ENCODE assay signal across 16 cellular contexts in genomic region chrX:71217298-71217697, GRCh38. TPM values are rescaled to one million over a fixed set of nuclear protein-coding genes. Genes with fewer than 3 reads are reported as not detected.
A peak's percentile ranks its signal among the peaks of the same experiment; 100 is the strongest.
DNase-seq lines count a peak whose midpoint lies in the region; ATAC-seq, FAIRE-seq and TF ChIP-seq lines count a peak whose summit lies in the region.
"Had no signal": no experiment of that assay in that cellular context is flagged by ENCODE, and none has a peak within 500 bp of the region (broad histone marks: within the 10 kb centered on the region; RNA-seq: fewer than 3 reads in every experiment).

No MANE protein-coding gene starts in this region.

- TF ChIP-seq POLR2A in K562 (conservative IDR thresholded peaks at IDR 0.05) (no peak), HepG2 (IDR thresholded peaks at IDR 0.05; ENCODE audit: insufficient read depth in 1 of 2, low read depth in 2 of 2, low read length in 2 of 2) (no peak)

- CTCF ChIA-PET in K562 (lab: Yijun Ruan, JAX; ENCODE audit: low intra/inter-chr PET ratio) (no interaction called here), HepG2 (lab: Yijun Ruan, JAX; ENCODE audit: low intra/inter-chr PET ratio, low total read pairs) (no interaction called here)

- BruUV-seq in K562 (replicated peaks; lab: Mats Ljungman, UMichigan) (no TSS peak), HepG2 (replicated peaks; lab: Mats Ljungman, UMichigan) (no TSS peak)

- H2AFZ ChIP-seq in K562 (ENCODE audit: low read depth, low read length) (no peak overlapping the region), HepG2 (ENCODE audit: low read length) (no peak overlapping the region)

- no peaks in the 10 kb centered on the region for H3K36me3 ChIP-seq in K562 (ENCODE audit: control insufficient read depth, insufficient read depth, low read length)
- H3K36me3 ChIP-seq in HepG2 (replicated peaks in 1 of 2; ENCODE audit: control insufficient read depth in 1 of 2, insufficient read depth in 2 of 2, low read length in 2 of 2) = no peaks in the 10 kb centered on the region
- H3K36me3 ChIP-seq: HAP-1 had no signal

- H3K4me3 ChIP-seq in K562 (no peak overlapping the region), HepG2 (replicated peaks in 1 of 3; ENCODE audit: insufficient read depth in 1 of 3, low read depth in 2 of 3, low read length in 3 of 3) (peak overlapping the region; percentile 76 to 79 (median 78); a peak in 5 of 6 replicates)
- H3K4me3 ChIP-seq: HAP-1 had no signal

- POLR2A ChIA-PET in K562 (lab: Yijun Ruan, JAX) = interaction anchor here (0.6 kb wide), 1 partner anchor 32 kb away, joined by 3 read pairs; no protein-coding TSS in a partner anchor
- POLR2A ChIA-PET in HepG2 (lab: Yijun Ruan, JAX) = interaction anchor here (0.6 to 5.5 kb wide), 6 partner anchors 10 to 78 kb away, joined by 4 to 140 read pairs (median 17); partner anchors contain the start of genes NONO and ZMYM3

- intact Hi-C loops in K562 (cut with micrococcal nuclease) (no loop called here), HepG2 (cut with micrococcal nuclease; ENCODE audit: unreplicated experiment) (loop anchor here (5.0 kb wide), 1 partner anchor 35 kb away; no protein-coding TSS in a partner anchor), sciatic nerve (cut with DNase I) (no loop called here)

- FAIRE-seq in K562 (lab: Jason Lieb, UNC) = no peak
- FAIRE-seq in HepG2 (lab: Jason Lieb, UNC) = peak; percentile 71
- FAIRE-seq: HTR-8/SVneo had no signal

- TF ChIP-seq CTCF in K562 (IDR thresholded peaks at IDR 0.05 in 2 of 3, conservative IDR thresholded peaks at IDR 0.05 in 1 of 3; ENCODE audit: insufficient read depth in 2 of 3, low read depth in 1 of 3, low read length in 3 of 3) = no peak
- no peak for TF ChIP-seq CTCF in HepG2 (CRISPR knock-in tag; IDR thresholded peaks at IDR 0.05)

- no peaks in the 10 kb centered on the region for H3K9me1 ChIP-seq in K562 (ENCODE audit: control insufficient read depth, insufficient read depth, low read length)

- H3K79me2 ChIP-seq in K562 (ENCODE audit: control insufficient read depth, insufficient read depth, low read length) = no peaks in the 10 kb centered on the region
- peaks cover 26% of the 10 kb centered on the region for H3K79me2 ChIP-seq in HepG2 (ENCODE audit: insufficient read depth, low read length)

- 51% methylated on average over 6 of the region's 6 CpGs for WGBS in K562 (ENCODE audit: insufficient coverage, low coverage, missing lambda C conversion rate)
- 0% methylated on average over 3 of the region's 6 CpGs for WGBS in HepG2 (ENCODE audit: low lambda C conversion rate)

- in situ Hi-C loops in K562 (cut with MboI) (no loop called here), HepG2 (cut with HindIII; ENCODE audit: extremely low pct_ligation_motif_present, low pct_unique_long_range_greater_than_20kb) (no loop called here)

- H3K27me3 ChIP-seq in K562 (ENCODE audit: control insufficient read depth in 2 of 2, insufficient read depth in 2 of 2, low read length in 2 of 2) (peaks cover 0 to 36% of the 10 kb centered on the region in 2 experiments; a peak in 4 of 5 replicates), HepG2 (ENCODE audit: control insufficient read depth in 1 of 2, insufficient read depth in 2 of 2, low read length in 2 of 2) (no peaks in the 10 kb centered on the region; a peak in 1 of 5 replicates)

- no peak overlapping the region for H3K9ac ChIP-seq in K562 (ENCODE audit: insufficient read depth in 1 of 2, low read depth in 2 of 2, low read length in 2 of 2)
- H3K9ac ChIP-seq in HepG2 (ENCODE audit: insufficient read depth, low read depth, low read length) = peak overlapping the region; percentile 82

- H4K20me1 ChIP-seq in K562 (replicated peaks; ENCODE audit: control insufficient read depth, insufficient read depth, low read length) (no peaks in the 10 kb centered on the region), HepG2 (ENCODE audit: insufficient read depth, low read length) (no peaks in the 10 kb centered on the region)

- H3K9me3 ChIP-seq in K562 (replicated peaks; ENCODE audit: control insufficient read depth, insufficient read depth, low read depth, low read length) (no peaks in the 10 kb centered on the region), HepG2 (ENCODE audit: low read length) (no peaks in the 10 kb centered on the region)
- H3K9me3 ChIP-seq: HAP-1 had no signal

- TF ChIP-seq RAD21 in K562 (CRISPR knock-in tag; conservative IDR thresholded peaks at IDR 0.05 in 1 of 2, IDR thresholded peaks at IDR 0.05 in 1 of 2) (no peak), HepG2 (CRISPR knock-in tag; IDR thresholded peaks at IDR 0.05) (no peak)

- DNase-seq in NCI-H1436 (lab: John Stamatoyannopoulos, UW) (peak; percentile 6), NCI-H1436 treated with DMSO at 0.1 percent for 48 hours (lab: John Stamatoyannopoulos, UW) (no peak), K562 (ENCODE audit: extremely low read depth in 1 of 4, low spot score in 3 of 4) (no peak), HepG2 (ENCODE audit: low spot score) (no peak), SHP77 treated with DMSO at 0.1 percent for 48 hours (lab: John Stamatoyannopoulos, UW) (no peak), sciatic nerve (ENCODE audit: low spot score) (no peak)
- DNase-seq: CD8-positive, alpha-beta memory T cell; DMS 273 treated with DMSO at 0.1 percent for 48 hours had no signal

- TF ChIP-seq EP300 in K562 (IDR thresholded peaks at IDR 0.05; ENCODE audit: low read length) (no peak), HepG2 (IDR thresholded peaks at IDR 0.05; ENCODE audit: low read depth in 2 of 2, low read length in 2 of 2) (peak in 1 of 2 experiments; percentile 72; a peak in 1 of 4 replicates), HepG2 (CRISPR knock-in tag; IDR thresholded peaks at IDR 0.05; ENCODE audit: borderline replicate concordance) (no peak)

- no peak overlapping the region for H3K27ac ChIP-seq in K562 (ENCODE audit: extremely low read depth, low read depth, low read length)
- peak overlapping the region; percentile 91 for H3K27ac ChIP-seq in HepG2 (ENCODE audit: extremely low read length, insufficient read depth, low read length)
- H3K27ac ChIP-seq: 22Rv1 had no signal

- ATAC-seq in K562 (no peak), HepG2 (no peak), HG03442 (IDR thresholded peaks at IDR 0.05; ENCODE audit: unreplicated experiment) (no peak), sciatic nerve (no peak)

- H3K4me1 ChIP-seq in K562 (replicated peaks in 1 of 2; ENCODE audit: control insufficient read depth in 2 of 2, insufficient read depth in 2 of 2, low read length in 2 of 2) (no peaks in the 10 kb centered on the region; a peak in 1 of 5 replicates), HepG2 (ENCODE audit: insufficient read depth, low read length) (peaks cover 59% of the 10 kb centered on the region)
- H3K4me1 ChIP-seq: HAP-1 had no signal

- H3K4me2 ChIP-seq in K562 (ENCODE audit: insufficient read depth, low read length) (no peak overlapping the region), HepG2 (ENCODE audit: low read depth, low read length) (peak overlapping the region; percentile 82)

RNA-seq across cellular contexts. Expression of gene GJB1, which starts 5.7 kb away (rescaled TPM):
- total RNA-seq in K562 (2011; cell fraction: chromatin; rRNA removed; ENCODE audit: low replicate concordance) = not detected in 2 replicates
- not detected in 2 replicates for total RNA-seq in K562 (2011; cell fraction: nucleolus; rRNA removed)
- total RNA-seq in K562 (2011; cell fraction: nucleoplasm; rRNA removed) = not detected in 2 replicates
- total RNA-seq in K562 (2014; rRNA removed) = not detected in 2 replicates
- not detected in 2 replicates for total RNA-seq in K562 (2014; rRNA removed; fragmentation: Illumina TruSeq; extraction: Trizol)
- total RNA-seq in K562 (2015; rRNA removed; fragmentation: Illumina TruSeq; extraction: Trizol) = not detected in 2 replicates
- 0.11 TPM in 1 of 2 replicates, not detected in the other for total RNA-seq in K562 (2021)
- polyA plus RNA-seq in K562 (2011; rRNA removed) = not detected in 2 replicates
- polyA plus RNA-seq in K562 (2011; cell fraction: cytosol; rRNA removed) = not detected in 2 replicates
- polyA plus RNA-seq in K562 (2011; cell fraction: nucleus; rRNA removed) = not detected in 2 replicates
- not detected in 2 replicates for polyA plus RNA-seq in K562 (2012)
- not detected in 2 replicates for polyA plus RNA-seq in K562 (2014; fragmentation: Illumina TruSeq; extraction: Trizol)
- polyA plus RNA-seq in K562 (2014; fragmentation: Nextera tagmentation; extraction: Ambion mirVana) = not detected
- polyA plus RNA-seq in K562 (2014; rRNA removed) = not detected in 2 replicates
- polyA minus RNA-seq in K562 (2011; rRNA and poly(A)+ RNA removed) = not detected in 2 replicates
- polyA minus RNA-seq in K562 (2011; cell fraction: cytosol; rRNA and poly(A)+ RNA removed) = not detected in 2 replicates
- not detected in 2 replicates for polyA minus RNA-seq in K562 (2011; cell fraction: nucleus; rRNA and poly(A)+ RNA removed)
- total RNA-seq in HepG2 (2016; rRNA removed; fragmentation: Illumina TruSeq; extraction: Trizol) = 47.8 and 111 TPM in 2 replicates
- total RNA-seq in HepG2 (2016; cell fraction: cytosol; rRNA removed; fragmentation: Illumina TruSeq; extraction: Trizol; ENCODE audit: low read depth) = 30.0 and 31.9 TPM in 2 replicates
- total RNA-seq in HepG2 (2016; cell fraction: insoluble cytoplasmic fraction; rRNA removed; fragmentation: Illumina TruSeq; extraction: Trizol) = 43.6 and 115 TPM in 2 replicates
- 50.9 and 52.8 TPM in 2 replicates for total RNA-seq in HepG2 (2016; cell fraction: membrane; rRNA removed; fragmentation: Illumina TruSeq; extraction: Trizol)
- total RNA-seq in HepG2 (2016; cell fraction: nucleus; rRNA removed; fragmentation: Illumina TruSeq; extraction: Trizol) = 68.5 and 79.5 TPM in 2 replicates
- polyA plus RNA-seq in HepG2 (2011; rRNA removed) = 161 and 197 TPM in 2 replicates
- 307 and 330 TPM in 2 replicates for polyA plus RNA-seq in HepG2 (2011; cell fraction: cytosol; rRNA removed)
- polyA plus RNA-seq in HepG2 (2011; cell fraction: nucleus; rRNA removed) = 86.1 and 111 TPM in 2 replicates
- polyA plus RNA-seq in HepG2 (2012) = 102 and 110 TPM in 2 replicates
- polyA plus RNA-seq in HepG2 (2016; cell fraction: cytosol; fragmentation: Illumina TruSeq; extraction: Trizol; ENCODE audit: low read depth) = 39.6 and 40.8 TPM in 2 replicates
- 45.8 and 50.6 TPM in 2 replicates for polyA plus RNA-seq in HepG2 (2016; cell fraction: insoluble cytoplasmic fraction; fragmentation: Illumina TruSeq; extraction: Trizol; ENCODE audit: low read depth)
- polyA plus RNA-seq in HepG2 (2016; cell fraction: membrane; fragmentation: Illumina TruSeq; extraction: Trizol; ENCODE audit: low read depth) = 50.7 and 51.5 TPM in 2 replicates
- polyA plus RNA-seq in HepG2 (2016; cell fraction: nucleus; fragmentation: Illumina TruSeq; extraction: Trizol; ENCODE audit: insufficient read depth, low read depth) = 115 and 127 TPM in 2 replicates
- 332 TPM in 1 of 2 replicates, not detected in the other for polyA minus RNA-seq in HepG2 (2011; rRNA and poly(A)+ RNA removed; ENCODE audit: low replicate concordance)
- 64.5 and 82.6 TPM in 2 replicates for polyA minus RNA-seq in HepG2 (2011; cell fraction: cytosol; rRNA and poly(A)+ RNA removed)
- 18.2 and 29.2 TPM in 2 replicates for polyA minus RNA-seq in HepG2 (2011; cell fraction: nucleus; rRNA and poly(A)+ RNA removed)
- 17.5 TPM for total RNA-seq in sciatic nerve
- total RNA-seq: A673; CD8-positive, alpha-beta memory T cell; Daoy; H1 had no signal
- polyA plus RNA-seq: BJ; CD8-positive, alpha-beta memory T cell had no signal

RNA-seq across cellular contexts. Expression of gene ZMYM3, which starts 36.6 kb away (rescaled TPM):
- total RNA-seq in K562 (2011; cell fraction: chromatin; rRNA removed; ENCODE audit: low replicate concordance) = 70.2 and 125 TPM in 2 replicates
- total RNA-seq in K562 (2011; cell fraction: nucleolus; rRNA removed) = 63.9 and 65.7 TPM in 2 replicates
- total RNA-seq in K562 (2011; cell fraction: nucleoplasm; rRNA removed) = 43.7 and 52.0 TPM in 2 replicates
- 14.9 and 18.7 TPM in 2 replicates for total RNA-seq in K562 (2014; rRNA removed)
- total RNA-seq in K562 (2014; rRNA removed; fragmentation: Illumina TruSeq; extraction: Trizol) = 12.3 and 14.3 TPM in 2 replicates
- 17.7 and 20.0 TPM in 2 replicates for total RNA-seq in K562 (2015; rRNA removed; fragmentation: Illumina TruSeq; extraction: Trizol)
- 34.6 and 36.3 TPM in 2 replicates for total RNA-seq in K562 (2021)
- polyA plus RNA-seq in K562 (2011; rRNA removed) = 16.8 and 27.4 TPM in 2 replicates
- 22.4 and 23.0 TPM in 2 replicates for polyA plus RNA-seq in K562 (2011; cell fraction: cytosol; rRNA removed)
- 124 and 127 TPM in 2 replicates for polyA plus RNA-seq in K562 (2011; cell fraction: nucleus; rRNA removed)
- polyA plus RNA-seq in K562 (2012) = 26.5 and 26.7 TPM in 2 replicates
- 29.2 and 34.4 TPM in 2 replicates for polyA plus RNA-seq in K562 (2014; fragmentation: Illumina TruSeq; extraction: Trizol)
- polyA plus RNA-seq in K562 (2014; fragmentation: Nextera tagmentation; extraction: Ambion mirVana) = 1 to 10 TPM; 4.3 to 5.1 TPM
- 21.1 and 23.6 TPM in 2 replicates for polyA plus RNA-seq in K562 (2014; rRNA removed)
- polyA minus RNA-seq in K562 (2011; rRNA and poly(A)+ RNA removed) = 23.6 and 25.0 TPM in 2 replicates
- 32.7 and 34.5 TPM in 2 replicates for polyA minus RNA-seq in K562 (2011; cell fraction: cytosol; rRNA and poly(A)+ RNA removed)
- 21.3 and 38.7 TPM in 2 replicates for polyA minus RNA-seq in K562 (2011; cell fraction: nucleus; rRNA and poly(A)+ RNA removed)
- total RNA-seq in HepG2 (2016; rRNA removed; fragmentation: Illumina TruSeq; extraction: Trizol) = 26.4 and 34.7 TPM in 2 replicates
- total RNA-seq in HepG2 (2016; cell fraction: cytosol; rRNA removed; fragmentation: Illumina TruSeq; extraction: Trizol; ENCODE audit: low read depth) = 4.0 and 4.2 TPM in 2 replicates
- total RNA-seq in HepG2 (2016; cell fraction: insoluble cytoplasmic fraction; rRNA removed; fragmentation: Illumina TruSeq; extraction: Trizol) = 26.2 and 32.3 TPM in 2 replicates
- 8.5 and 9.0 TPM in 2 replicates for total RNA-seq in HepG2 (2016; cell fraction: membrane; rRNA removed; fragmentation: Illumina TruSeq; extraction: Trizol)
- 27.9 and 28.4 TPM in 2 replicates for total RNA-seq in HepG2 (2016; cell fraction: nucleus; rRNA removed; fragmentation: Illumina TruSeq; extraction: Trizol)
- polyA plus RNA-seq in HepG2 (2011; rRNA removed) = 35.4 and 41.5 TPM in 2 replicates
- polyA plus RNA-seq in HepG2 (2011; cell fraction: cytosol; rRNA removed) = 22.2 and 22.7 TPM in 2 replicates
- polyA plus RNA-seq in HepG2 (2011; cell fraction: nucleus; rRNA removed) = 139 and 141 TPM in 2 replicates
- 34.7 and 36.0 TPM in 2 replicates for polyA plus RNA-seq in HepG2 (2012)
- 1.3 and 1.5 TPM in 2 replicates for polyA plus RNA-seq in HepG2 (2016; cell fraction: cytosol; fragmentation: Illumina TruSeq; extraction: Trizol; ENCODE audit: low read depth)
- polyA plus RNA-seq in HepG2 (2016; cell fraction: insoluble cytoplasmic fraction; fragmentation: Illumina TruSeq; extraction: Trizol; ENCODE audit: low read depth) = 23.8 and 29.3 TPM in 2 replicates
- 3.9 and 4.4 TPM in 2 replicates for polyA plus RNA-seq in HepG2 (2016; cell fraction: membrane; fragmentation: Illumina TruSeq; extraction: Trizol; ENCODE audit: low read depth)
- 56.0 and 62.2 TPM in 2 replicates for polyA plus RNA-seq in HepG2 (2016; cell fraction: nucleus; fragmentation: Illumina TruSeq; extraction: Trizol; ENCODE audit: insufficient read depth, low read depth)
- 41.9 and 70.9 TPM in 2 replicates for polyA minus RNA-seq in HepG2 (2011; rRNA and poly(A)+ RNA removed; ENCODE audit: low replicate concordance)
- polyA minus RNA-seq in HepG2 (2011; cell fraction: cytosol; rRNA and poly(A)+ RNA removed) = 35.6 and 37.1 TPM in 2 replicates
- polyA minus RNA-seq in HepG2 (2011; cell fraction: nucleus; rRNA and poly(A)+ RNA removed) = 37.1 and 49.9 TPM in 2 replicates
- 28.8 TPM for total RNA-seq in sciatic nerve

Comparison
In these comparisons a context has a peak if more than half of its experiments do, and no peak if none do; other contexts are left out.
1. RNA of gene GJB1, which starts 5.7 kb away (total RNA-seq): 30.0 to 115 TPM in HepG2 and 17.5 TPM in sciatic nerve (single experiment); 0.11 TPM in K562; every median in the first group is over 10 times any median in the second.